Comparison of ENCODE assay signal across 9 cellular contexts in the genomic region with DNA sequence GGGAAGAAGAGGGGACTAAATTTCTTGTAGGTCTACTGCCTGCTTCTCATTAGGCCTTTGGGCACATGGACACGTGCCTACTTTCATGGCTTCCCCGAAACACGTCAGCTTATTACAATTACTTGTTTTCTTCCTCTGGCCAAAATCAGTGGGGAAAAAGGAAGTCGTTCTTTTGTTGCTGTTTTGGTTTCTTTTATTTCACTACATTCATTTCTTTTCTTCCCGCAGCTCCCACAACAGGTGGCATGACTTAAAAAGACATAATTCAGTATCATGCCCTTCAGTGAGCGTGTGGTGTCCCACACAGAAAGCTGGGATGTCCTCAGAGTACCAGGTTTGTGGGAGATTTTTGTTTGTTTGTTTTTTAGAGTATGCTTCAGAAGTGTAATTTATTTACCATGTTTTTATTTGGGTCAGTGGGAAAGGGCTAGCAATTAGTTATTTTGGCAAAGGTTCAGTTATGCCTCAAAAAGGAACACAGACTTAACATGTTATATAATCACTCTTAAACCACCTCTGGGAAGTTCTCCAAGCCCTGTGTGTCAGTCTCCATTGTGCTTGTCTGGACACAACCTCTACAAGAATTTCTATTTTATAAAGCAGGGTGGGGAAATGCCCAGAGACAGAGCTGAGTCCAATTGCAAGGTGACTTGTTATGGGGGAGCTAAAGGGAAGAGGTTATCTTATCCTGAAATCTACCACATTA. TPM values are rescaled to one million over a fixed set of nuclear protein-coding genes. Genes with fewer than 3 reads are reported as not detected.
DNase-seq lines count a peak whose midpoint lies in the region; ATAC-seq and TF ChIP-seq lines count a peak whose summit lies in the region.
"Had no signal": no experiment of that assay in that cellular context is flagged by ENCODE, and none has a peak within 500 bp of the region (broad histone marks: within the 10 kb centered on the region; RNA-seq: fewer than 3 reads in every experiment).

No MANE protein-coding gene starts in this region.

- ATAC-seq in GM21723 (IDR thresholded peaks at IDR 0.05; ENCODE audit: unreplicated experiment) (peak; percentile 56), gastroesophageal sphincter (no peak), GM21526 (IDR thresholded peaks at IDR 0.05; ENCODE audit: low FRiP score, unreplicated experiment) (no peak), HG03571 (IDR thresholded peaks at IDR 0.05; ENCODE audit: unreplicated experiment) (no peak), HG02852 (IDR thresholded peaks at IDR 0.05; ENCODE audit: unreplicated experiment) (no peak)

- H3K4me3 ChIP-seq in gastroesophageal sphincter (no peak overlapping the region), skeletal muscle cell (ENCODE audit: low read depth, low read length) (no peak overlapping the region)

- 26 to 33% methylated on average over 6 of the region's 6 CpGs for WGBS in gastroesophageal sphincter (ENCODE audit: low coverage in 1 of 2), 2 donors

- no peaks in the 10 kb centered on the region for H3K9me3 ChIP-seq in gastroesophageal sphincter

- peak; percentile 10 for DNase-seq in SW480 (ENCODE audit: low spot score)
- DNase-seq in skeletal muscle cell (ENCODE audit: low read depth), result peak; percentile 25
- no peak for DNase-seq in activated CD4-positive, alpha-beta T cell treated with anti-CD3 and anti-CD28 coated beads for 1 hour

- TF ChIP-seq EP300 in gastroesophageal sphincter (IDR thresholded peaks at IDR 0.05), result no peak

- H3K4me1 ChIP-seq in gastroesophageal sphincter, result peaks cover 0 to 18% (median 5%) of the 10 kb centered on the region in 3 donors

- no peaks in the 10 kb centered on the region for H3K27me3 ChIP-seq in gastroesophageal sphincter

- TF ChIP-seq POLR2A in gastroesophageal sphincter (IDR thresholded peaks at IDR 0.05), result no peak

- peak overlapping the region in 3 of 4 donors; percentile 3 to 49 (median 5) for H3K27ac ChIP-seq in gastroesophageal sphincter
- H3K27ac ChIP-seq: KMS-11 had no signal

- no peaks in the 10 kb centered on the region for H3K36me3 ChIP-seq in gastroesophageal sphincter

- no peak for TF ChIP-seq CTCF in gastroesophageal sphincter (IDR thresholded peaks at IDR 0.05)

RNA-seq across cellular contexts. Expression of gene SPRY1, which starts 44.2 kb away (rescaled TPM):
- total RNA-seq in gastroesophageal sphincter, result 100 to 1,000 TPM in 2 of 4 donors, 10 to 100 TPM in 2; 79.3 to 118 (median 98.4) TPM
